In the genomic region with DNA sequence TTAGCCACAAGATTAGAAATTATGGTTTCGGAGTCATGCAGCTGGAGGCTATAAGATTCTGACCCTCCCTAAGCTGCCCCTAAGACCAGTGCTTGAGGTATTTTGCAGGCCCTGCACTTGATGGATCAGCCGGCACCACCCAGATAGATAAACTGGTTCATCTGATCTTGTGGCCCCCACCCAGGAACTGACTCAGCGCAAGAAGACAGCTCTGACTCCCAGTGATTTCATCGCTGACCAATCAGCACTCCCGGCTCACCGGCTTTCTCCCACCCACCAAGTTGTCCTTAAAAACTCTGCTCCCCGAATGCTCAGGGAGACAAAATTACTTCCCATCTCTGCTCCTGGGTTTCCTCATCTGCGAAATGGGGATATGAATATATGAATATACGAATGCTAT, we compare ENCODE assay signal across 39 cellular contexts. TPM values are rescaled to one million over a fixed set of nuclear protein-coding genes. Genes with fewer than 3 reads are reported as not detected.
"Had no signal": no experiment of that assay in that cellular context is flagged by ENCODE, and none has a peak within 500 bp of the region (broad histone marks: within the 10 kb centered on the region; RNA-seq: fewer than 3 reads in every experiment).

No MANE protein-coding gene starts in this region.

- DNase-seq: Karpas-422, Kasumi-1, MM.1S, MV-4-11, NCI-H1048, NCI-H1092, NCI-H1092 treated with DMSO at 0.1 percent for 48 hours, NCI-H1105, NCI-H1105 treated with DMSO at 0.1 percent for 48 hours, NCI-H1417, NCI-H1417 treated with DMSO at 0.1 percent for 48 hours, NCI-H1436, NCI-H1436 treated with DMSO at 0.1 percent for 48 hours, NCI-H146, NCI-H1694, NCI-H1694 treated with DMSO at 0.1 percent for 48 hours, NCI-H187, NCI-H187 treated with DMSO at 0.1 percent for 48 hours, NCI-H1930, NCI-H2029, NCI-H2029 treated with DMSO at 0.1 percent for 48 hours, NCI-H2081, NCI-H2081 treated with DMSO at 0.1 percent for 48 hours, NCI-H2107, NCI-H2171, NCI-H2171 treated with DMSO at 0.1 percent for 48 hours, NCI-H2227 treated with DMSO at 0.1 percent for 48 hours, NCI-H226, NCI-H345, NCI-H446, NCI-H446 treated with DMSO at 0.1 percent for 48 hours, NCI-H510A, NCI-H510A treated with DMSO at 0.1 percent for 48 hours, NCI-H524 had no signal

- H3K27ac ChIP-seq: KMS-11 had no signal

- H3K9ac ChIP-seq: KMS-11 had no signal

- H3K4me2 ChIP-seq: KMS-11 had no signal

RNA-seq across cellular contexts. Expression of a gene that starts 33.4 kb away (rescaled TPM):
- total RNA-seq: LHCN-M2, M059J, MCF 10A, NCI-H460 had no signal
